In genomic region chr7:157368955-157369354, GRCh38 we compare ENCODE assay signal across 2 cellular contexts.
TF ChIP-seq lines count a peak whose summit lies in the region.

No MANE protein-coding gene starts in this region.

TF ChIP-seq in HepG2, 621 proteins besides CTCF, POLR2A, EP300 and RAD21:
- TF ChIP-seq MYNN (CRISPR knock-in tag; IDR thresholded peaks at IDR 0.05; ENCODE audit: low read depth) (no peak), AGO1 (IDR thresholded peaks at IDR 0.05; ENCODE audit: low read depth, low read length, poor library complexity, severe bottlenecking) (peak; percentile 73)
TF ChIP-seq in HepG2: peak in this region for 1.

TF ChIP-seq in K562, 482 proteins besides CTCF, POLR2A, EP300 and RAD21:
- no peak for TF ChIP-seq MEF2A (IDR thresholded peaks at IDR 0.05; ENCODE audit: control insufficient read depth, low read depth, low read length)
- TF ChIP-seq GABPB1 (CRISPR knock-in tag; IDR thresholded peaks at IDR 0.05), result no peak
- no peak for TF ChIP-seq DDX20 (tag; IDR thresholded peaks at IDR 0.05; ENCODE audit: low read depth)
- peak; percentile 15 for TF ChIP-seq ZFX (CRISPR knock-in tag; IDR thresholded peaks at IDR 0.05)
- TF ChIP-seq PHTF2 (CRISPR knock-in tag; IDR thresholded peaks at IDR 0.05), result peak; percentile 82; the same call in 1 of the 2 replicates
- no peak for TF ChIP-seq ZNF175 (CRISPR knock-in tag; IDR thresholded peaks at IDR 0.05; ENCODE audit: low read depth)
- TF ChIP-seq SRF (CRISPR knock-in tag; IDR thresholded peaks at IDR 0.05), result no peak
- no peak for TF ChIP-seq NR2C1 (IDR thresholded peaks at IDR 0.05)
- TF ChIP-seq NR2C1 (tag; IDR thresholded peaks at IDR 0.05), result no peak
- TF ChIP-seq ETV1 (tag; conservative IDR thresholded peaks at IDR 0.05; ENCODE audit: low read depth), result no peak
- no peak for TF ChIP-seq ZNF165 (CRISPR knock-in tag; IDR thresholded peaks at IDR 0.05; ENCODE audit: borderline replicate concordance)
- TF ChIP-seq NCOA2 (IDR thresholded peaks at IDR 0.05; ENCODE audit: partially characterized antibody in 2 of 2), result no peak
- no peak for TF ChIP-seq KDM2B (CRISPR knock-in tag; IDR thresholded peaks at IDR 0.05)
- no peak for TF ChIP-seq ZFPM2 (CRISPR knock-in tag; IDR thresholded peaks at IDR 0.05)
- no peak for TF ChIP-seq JUNB (CRISPR knock-in tag; conservative IDR thresholded peaks at IDR 0.05)
- TF ChIP-seq ZNF134 (CRISPR knock-in tag; conservative IDR thresholded peaks at IDR 0.05), result no peak
- TF ChIP-seq PRPF4 (IDR thresholded peaks at IDR 0.05; ENCODE audit: insufficient read depth, low read depth, low read length, poor library complexity, severe bottlenecking), result no peak
